Comparison of ENCODE assay signal across 8 cellular contexts in genomic region chr20:49724637-49725606, GRCh38. TPM values are rescaled to one million over a fixed set of nuclear protein-coding genes. Genes with fewer than 3 reads are reported as not detected.
DNase-seq lines count a peak whose midpoint lies in the region; ATAC-seq and TF ChIP-seq lines count a peak whose summit lies in the region.

No MANE protein-coding gene starts in this region.

- H3K9me2 ChIP-seq in OCI-LY7 (ENCODE audit: insufficient read depth, low read length) = no peaks in the 10 kb centered on the region

- no peak overlapping the region for H3K9ac ChIP-seq in DND-41 (ENCODE audit: low read depth, low read length)
- H3K9ac ChIP-seq in neural progenitor cell = no peak overlapping the region

- intact Hi-C loops in OCI-LY7 (cut with micrococcal nuclease; ENCODE audit: unreplicated experiment) = no loop called here

- H3K27ac Mint-ChIP-seq in neural progenitor cell = peak overlapping the region; percentile 69

- peak; percentile 53 for DNase-seq in DND-41
- DNase-seq in OCI-LY7 (ENCODE audit: low spot score) = peak; percentile 44
- peak; percentile 31 for DNase-seq in fibroblast of gingiva (ENCODE audit: low read depth)
- no peak for DNase-seq in neural progenitor cell (ENCODE audit: low spot score)
- no peak for DNase-seq in NK-92 treated with Interleukin-12 subunit alpha and Interleukin-12 subunit beta, amount 100 ng/mL, for 24 hours (lab: John Stamatoyannopoulos, UW)
- no peak for DNase-seq in NCI-H2107 treated with DMSO at 0.1 percent for 48 hours (lab: John Stamatoyannopoulos, UW; ENCODE audit: unreplicated experiment)
- no peak for DNase-seq in retina
- no peak for DNase-seq in erythroblast (lab: John Stamatoyannopoulos, UW)

- POLR2A ChIA-PET in OCI-LY7 (lab: Charles Lee) = interaction anchor here (0.7 to 1.5 kb wide), 6 partner anchors 11 to 80 kb away, joined by 3 to 6 read pairs (median 6); partner anchors contain the start of gene B4GALT5

- H3K4me3 ChIP-seq in DND-41 (ENCODE audit: low read depth in 1 of 2, low read length in 2 of 2) (no peak overlapping the region), OCI-LY7 (ENCODE audit: low read depth, low read length, poor library complexity, severe bottlenecking) (no peak overlapping the region), neural progenitor cell (no peak overlapping the region)

- CTCF ChIA-PET in OCI-LY7 (lab: Charles Lee; ENCODE audit: unreplicated experiment) = interaction anchor here (0.5 to 0.8 kb wide), 2 partner anchors 11 to 116 kb away, joined by 3 read pairs; no protein-coding TSS in a partner anchor

- no peaks in the 10 kb centered on the region for H3K9me3 ChIP-seq in DND-41 (ENCODE audit: insufficient read depth, low read length, severe bottlenecking)
- no peaks in the 10 kb centered on the region for H3K9me3 ChIP-seq in OCI-LY7 (ENCODE audit: low read length)
- H3K9me3 ChIP-seq in neural progenitor cell (ENCODE audit: low read depth) = no peaks in the 10 kb centered on the region

- H3K4me2 ChIP-seq in DND-41 (ENCODE audit: insufficient read depth, low read length) = no peak overlapping the region
- peak overlapping the region; percentile 16; the same call in 1 of the 2 replicates for H3K4me2 ChIP-seq in OCI-LY7 (ENCODE audit: low read length)
- no peak overlapping the region for H3K4me2 ChIP-seq in neural progenitor cell

- no TSS peak for BruUV-seq in OCI-LY7 (replicated peaks; lab: Mats Ljungman, UMichigan)

- H3K4me3 Mint-ChIP-seq in neural progenitor cell = no peak overlapping the region

- H4K20me1 ChIP-seq in DND-41 (ENCODE audit: insufficient read depth, low read length) = no peaks in the 10 kb centered on the region; the same call in 1 of the 2 replicates
- no peaks in the 10 kb centered on the region for H4K20me1 ChIP-seq in OCI-LY7 (ENCODE audit: insufficient read depth, low read length)
- no peaks in the 10 kb centered on the region for H4K20me1 ChIP-seq in neural progenitor cell (ENCODE audit: low read depth)

- H2AFZ ChIP-seq in DND-41 (ENCODE audit: low read depth, low read length) = 0 out of 2 replicates have a peak overlapping the region, but pooled peaks have one; percentile 33
- H2AFZ ChIP-seq in OCI-LY7 (ENCODE audit: low read length) = peak overlapping the region; percentile 55; the same call in 1 of the 2 replicates
- H2AFZ ChIP-seq in neural progenitor cell (replicated peaks) = no peak overlapping the region

- H3K4me1 ChIP-seq in DND-41 (ENCODE audit: insufficient read depth, low read length) = peaks cover 5% of the 10 kb centered on the region
- H3K4me1 ChIP-seq in OCI-LY7 (ENCODE audit: insufficient read depth, low read length, poor library complexity, severe bottlenecking) = peaks cover 10% of the 10 kb centered on the region
- no peaks in the 10 kb centered on the region for H3K4me1 ChIP-seq in neural progenitor cell

- H3K79me2 ChIP-seq in DND-41 (ENCODE audit: insufficient read depth, low read length) (no peaks in the 10 kb centered on the region), OCI-LY7 (ENCODE audit: insufficient read depth, low read depth, low read length) (no peaks in the 10 kb centered on the region), neural progenitor cell (ENCODE audit: low read depth) (no peaks in the 10 kb centered on the region)

- no peaks in the 10 kb centered on the region for H3K27me3 Mint-ChIP-seq in neural progenitor cell (ENCODE audit: insufficient read depth, low read depth)

- TF ChIP-seq CTCF in DND-41 (IDR thresholded peaks at IDR 0.05; ENCODE audit: borderline replicate concordance, extremely low read depth, low read length, poor library complexity, severe bottlenecking) (no peak), OCI-LY7 (conservative IDR thresholded peaks at IDR 0.05; ENCODE audit: low read length) (no peak), neural progenitor cell (IDR thresholded peaks at IDR 0.05) (no peak)

- H3K27me3 ChIP-seq in DND-41 (ENCODE audit: insufficient read depth, low read length, poor library complexity) (peaks cover 7% of the 10 kb centered on the region), neural progenitor cell (no peaks in the 10 kb centered on the region)

- H3F3A ChIP-seq in neural progenitor cell (ENCODE audit: low read depth) = no peaks in the 10 kb centered on the region

- H3K27ac ChIP-seq in DND-41 (ENCODE audit: low read length) (no peak overlapping the region), OCI-LY7 (ENCODE audit: low read depth, low read length, poor library complexity, severe bottlenecking) (no peak overlapping the region), neural progenitor cell (no peak overlapping the region)

- H3K4me1 Mint-ChIP-seq in neural progenitor cell = peaks cover 11% of the 10 kb centered on the region

- H3K36me3 ChIP-seq in DND-41 (ENCODE audit: insufficient read depth, low read length) = no peaks in the 10 kb centered on the region
- H3K36me3 ChIP-seq in OCI-LY7 (ENCODE audit: insufficient read depth, low read length) = no peaks in the 10 kb centered on the region
- H3K36me3 ChIP-seq in neural progenitor cell = no peaks in the 10 kb centered on the region

- peaks cover 3% of the 10 kb centered on the region for H3K9me3 Mint-ChIP-seq in neural progenitor cell

- TF ChIP-seq POLR2A in erythroblast (IDR thresholded peaks at IDR 0.05; ENCODE audit: low read length) = no peak

- ATAC-seq in DND-41 (ENCODE audit: insufficient read depth, low read depth) = peak; percentile 87

- H3K36me3 Mint-ChIP-seq in neural progenitor cell = no peaks in the 10 kb centered on the region

RNA-seq across cellular contexts. Expression of gene B4GALT5, which starts 11.2 kb away (rescaled TPM):
- total RNA-seq in OCI-LY7 (2014; rRNA removed; shearing (Covaris generic)) = 9.7 and 9.8 TPM in 2 replicates
- total RNA-seq in OCI-LY7 (2022) (14.8 and 18.8 TPM in 2 replicates), neural progenitor cell (ENCODE audit: low replicate concordance) (45.4 and 60.1 TPM in 2 replicates)

Comparison
In these comparisons a context has a peak if more than half of its experiments do, and no peak if none do; other contexts are left out.
1. DNase-seq: peak in DND-41 (single experiment), OCI-LY7 (single experiment) and fibroblast of gingiva (single experiment); none in neural progenitor cell (single experiment), NK-92 treated with Interleukin-12 subunit alpha and Interleukin-12 subunit beta, amount 100 ng/mL, for 24 hours (single experiment), NCI-H2107 treated with DMSO at 0.1 percent for 48 hours (single experiment), retina (single experiment) and erythroblast (0 of 2).